Comparison of ENCODE assay signal across 10 cellular contexts in the genomic region with DNA sequence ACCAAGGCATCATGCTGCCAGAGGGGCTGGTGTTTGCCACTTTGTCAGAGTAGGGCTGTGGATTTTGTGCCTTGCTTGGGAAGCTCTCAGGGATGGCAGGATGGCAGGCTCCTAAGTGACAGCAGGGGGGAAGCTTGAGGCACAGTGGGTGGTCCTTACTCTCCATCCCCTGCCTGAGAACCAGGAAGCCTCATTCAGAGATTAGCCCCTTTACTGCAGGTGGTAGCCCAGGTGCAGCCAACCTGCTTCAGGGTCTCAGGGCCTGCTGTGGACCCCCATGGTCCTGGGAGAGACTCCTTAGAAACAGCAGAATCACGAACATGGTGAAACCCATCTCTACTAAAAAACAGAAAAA. TPM values are rescaled to one million over a fixed set of nuclear protein-coding genes. Genes with fewer than 3 reads are reported as not detected.
DNase-seq lines count a peak whose midpoint lies in the region; ATAC-seq and TF ChIP-seq lines count a peak whose summit lies in the region.
"Had no signal": no experiment of that assay in that cellular context is flagged by ENCODE, and none has a peak within 500 bp of the region (broad histone marks: within the 10 kb centered on the region; RNA-seq: fewer than 3 reads in every experiment).

No MANE protein-coding gene starts in this region.

- H3K4me2 ChIP-seq in BLaER1 (peak overlapping the region; percentile 81), IMR-90 (ENCODE audit: low read depth, low read length) (no peak overlapping the region)
- H3K4me2 ChIP-seq: KMS-11 had no signal

- H3K18ac ChIP-seq in IMR-90 (ENCODE audit: low read depth, low read length), result 0 out of 2 replicates have a peak overlapping the region, but pooled peaks have one; percentile 32

- no peak overlapping the region for H2BK20ac ChIP-seq in IMR-90 (ENCODE audit: low read depth, low read length)

- peak overlapping the region; percentile 37 for H3K4ac ChIP-seq in IMR-90 (ENCODE audit: low read depth, low read length)

- no peak overlapping the region for H4K91ac ChIP-seq in IMR-90 (ENCODE audit: insufficient read depth, low read depth, low read length)

- no peak overlapping the region for H2BK120ac ChIP-seq in IMR-90 (ENCODE audit: low read depth, low read length)

- no peak for TF ChIP-seq CTCF in IMR-90 (conservative IDR thresholded peaks at IDR 0.05; ENCODE audit: low read depth, low read length)
- no peak for TF ChIP-seq CTCF in nephron progenitor cell (IDR thresholded peaks at IDR 0.05)

- H3K27me3 ChIP-seq in BLaER1, result no peaks in the 10 kb centered on the region
- no peaks in the 10 kb centered on the region for H3K27me3 ChIP-seq in IMR-90 (ENCODE audit: control insufficient read depth, insufficient read depth, low read length)

- no peak for TF ChIP-seq RAD21 in IMR-90 (IDR thresholded peaks at IDR 0.05; ENCODE audit: low read length)

- in situ Hi-C loops in IMR-90 (cut with MboI; ENCODE audit: low sequenced_read_pairs), result no loop called here

- H3K9me3 Mint-ChIP-seq in central memory CD8-positive, alpha-beta T cell, result no peaks in the 10 kb centered on the region
- H3K9me3 Mint-ChIP-seq in nephron progenitor cell, result no peaks in the 10 kb centered on the region

- H2BK5ac ChIP-seq in IMR-90 (ENCODE audit: low read depth, low read length, poor library complexity, severe bottlenecking), result peak overlapping the region; percentile 52

- H3K4me3 Mint-ChIP-seq in central memory CD8-positive, alpha-beta T cell, result no peak overlapping the region
- H3K4me3 Mint-ChIP-seq in nephron progenitor cell, result no peak overlapping the region

- H3K36me3 ChIP-seq in BLaER1 (peaks cover 72% of the 10 kb centered on the region), IMR-90 (ENCODE audit: control insufficient read depth, insufficient read depth, low read length) (peaks cover 8% of the 10 kb centered on the region; the same call in 1 of the 2 replicates)

- H3K23ac ChIP-seq in IMR-90 (ENCODE audit: low read depth, low read length), result no peak overlapping the region

- peaks cover 19% of the 10 kb centered on the region for H3K36me3 Mint-ChIP-seq in central memory CD8-positive, alpha-beta T cell (ENCODE audit: insufficient read depth)
- H3K36me3 Mint-ChIP-seq in nephron progenitor cell (ENCODE audit: low read depth), result peaks cover 51% of the 10 kb centered on the region

- H3K14ac ChIP-seq in IMR-90 (replicated peaks; ENCODE audit: low read depth, low read length), result 0 out of 2 replicates have a peak overlapping the region, but pooled peaks have one; percentile 14

- H3K27ac ChIP-seq in BLaER1 (peak overlapping the region; percentile 59), IMR-90 (ENCODE audit: insufficient read depth, low read length) (peak overlapping the region; percentile 42)
- H3K27ac ChIP-seq: KMS-11 had no signal

- no TSS peak for BruUV-seq in IMR-90 (replicated peaks; lab: Mats Ljungman, UMichigan)

- H4K20me1 ChIP-seq in BLaER1, result peaks cover 33% of the 10 kb centered on the region
- no peaks in the 10 kb centered on the region for H4K20me1 ChIP-seq in IMR-90 (ENCODE audit: insufficient read depth, low read length)

- H2AFZ ChIP-seq in IMR-90 (replicated peaks; ENCODE audit: low read length, poor library complexity), result peak overlapping the region; percentile 62

- H3K9me1 ChIP-seq in IMR-90 (ENCODE audit: insufficient read depth, low read length), result peaks cover 30% of the 10 kb centered on the region

- peak overlapping the region; percentile 74 for H2AK9ac ChIP-seq in IMR-90 (replicated peaks; ENCODE audit: low read depth, low read length, poor library complexity)

- peak overlapping the region; percentile 62 for H3K27ac Mint-ChIP-seq in central memory CD8-positive, alpha-beta T cell (ENCODE audit: low read depth)
- peak overlapping the region; percentile 61 for H3K27ac Mint-ChIP-seq in nephron progenitor cell

- H3K4me3 ChIP-seq in BLaER1, result no peak overlapping the region
- no peak overlapping the region for H3K4me3 ChIP-seq in IMR-90 (ENCODE audit: insufficient read depth, low read depth, low read length)

- H2BK15ac ChIP-seq in IMR-90 (ENCODE audit: low read depth, low read length), result no peak overlapping the region

- peak overlapping the region; percentile 2 to 36; a peak in 2 of 4 replicates for H4K8ac ChIP-seq in IMR-90 (ENCODE audit: low read depth in 2 of 2, low read length in 2 of 2)

- dilution Hi-C loops in IMR-90 (cut with HindIII; ENCODE audit: low sequenced_read_pairs, unreplicated experiment), result no loop called here

- H4K5ac ChIP-seq in IMR-90 (ENCODE audit: low read depth, low read length), result no peak overlapping the region; the same call in 1 of the 2 replicates

- H3K79me1 ChIP-seq in IMR-90 (ENCODE audit: low read depth in 1 of 2, low read length in 2 of 2), result peaks cover 18 to 58% of the 10 kb centered on the region in 2 experiments

- no peak for DNase-seq in IMR-90
- no peak for DNase-seq in central memory CD8-positive, alpha-beta T cell (ENCODE audit: low spot score in 2 of 2)
- DNase-seq in nephron progenitor cell, result no peak
- no peak for DNase-seq in mucosa of gallbladder (ENCODE audit: low spot score)
- DNase-seq in activated effector memory CD4-positive, alpha-beta T cell treated with anti-CD3 and anti-CD28 coated beads, Interleukin-2, amount 50 U/mL, for 16 hours, result no peak
- no peak for DNase-seq in pons (ENCODE audit: low spot score)
- DNase-seq: activated CD4-positive, CD25-positive, alpha-beta regulatory T cell treated with anti-CD3 and anti-CD28 coated beads, Interleukin-2, amount 50 U/mL, for 72 hours had no signal

- H3K4me1 ChIP-seq in BLaER1, result peaks cover 75% of the 10 kb centered on the region
- peaks cover 23% of the 10 kb centered on the region for H3K4me1 ChIP-seq in IMR-90 (ENCODE audit: control insufficient read depth, insufficient read depth, low read length)

- H3K9me3 ChIP-seq in BLaER1, result no peaks in the 10 kb centered on the region
- no peaks in the 10 kb centered on the region for H3K9me3 ChIP-seq in IMR-90 (ENCODE audit: control insufficient read depth, insufficient read depth, low read length)

- no peaks in the 10 kb centered on the region for H3K27me3 Mint-ChIP-seq in central memory CD8-positive, alpha-beta T cell
- H3K27me3 Mint-ChIP-seq in nephron progenitor cell (ENCODE audit: low read depth, poor library complexity), result no peaks in the 10 kb centered on the region

- CTCF ChIA-PET in IMR-90 (lab: Yijun Ruan, JAX), result no interaction called here

- peak overlapping the region; percentile 20 for H2AK5ac ChIP-seq in IMR-90 (ENCODE audit: low read depth, low read length)

- no peak for ATAC-seq in IMR-90 (ENCODE audit: low read depth)
- ATAC-seq in central memory CD8-positive, alpha-beta T cell (replicated peaks; ENCODE audit: extremely low read depth, poor library complexity, severe bottlenecking), result no peak
- no peak for ATAC-seq in GM19395 (IDR thresholded peaks at IDR 0.05; ENCODE audit: unreplicated experiment)

- intact Hi-C loops in IMR-90 (cut with micrococcal nuclease), result no loop called here

- no peak overlapping the region for H3K56ac ChIP-seq in IMR-90 (ENCODE audit: extremely low read depth, insufficient read depth, low read length)

- no peak for TF ChIP-seq POLR2A in IMR-90 (IDR thresholded peaks at IDR 0.05; ENCODE audit: low read depth, low read length)

- POLR2A ChIA-PET in IMR-90 (lab: Charles Lee; ENCODE audit: unreplicated experiment), result no interaction called here

- no CpG with 5 or more reads among the region's 1 CpG for WGBS in IMR-90 (ENCODE audit: extremely low coverage in 2 of 2, insufficient read length in 1 of 2), 2 experiments

- H3K4me1 Mint-ChIP-seq in central memory CD8-positive, alpha-beta T cell, result peaks cover 10% of the 10 kb centered on the region
- peaks cover 77% of the 10 kb centered on the region for H3K4me1 Mint-ChIP-seq in nephron progenitor cell

- H3K9ac ChIP-seq in BLaER1 (peak overlapping the region; percentile 55), IMR-90 (ENCODE audit: low read depth, low read length) (no peak overlapping the region; the same call in 1 of the 2 replicates)
- H3K9ac ChIP-seq: KMS-11 had no signal

TF ChIP-seq in IMR-90, 13 proteins besides CTCF, POLR2A, EP300 and RAD21 (continues in another document):
- TF ChIP-seq FOS (IDR thresholded peaks at IDR 0.05; ENCODE audit: low read depth, low read length), result no peak
- no peak for TF ChIP-seq RFX5 (IDR thresholded peaks at IDR 0.05; ENCODE audit: low read depth, low read length)
- no peak for TF ChIP-seq BHLHE40 (IDR thresholded peaks at IDR 0.05; ENCODE audit: low read depth, low read length)
- TF ChIP-seq, protein P1, sequence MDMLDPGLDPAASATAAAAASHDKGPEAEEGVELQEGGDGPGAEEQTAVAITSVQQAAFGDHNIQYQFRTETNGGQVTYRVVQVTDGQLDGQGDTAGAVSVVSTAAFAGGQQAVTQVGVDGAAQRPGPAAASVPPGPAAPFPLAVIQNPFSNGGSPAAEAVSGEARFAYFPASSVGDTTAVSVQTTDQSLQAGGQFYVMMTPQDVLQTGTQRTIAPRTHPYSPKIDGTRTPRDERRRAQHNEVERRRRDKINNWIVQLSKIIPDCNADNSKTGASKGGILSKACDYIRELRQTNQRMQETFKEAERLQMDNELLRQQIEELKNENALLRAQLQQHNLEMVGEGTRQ (IDR thresholded peaks at IDR 0.05; ENCODE audit: low read depth, low read length), result no peak
- no peak for TF ChIP-seq CEBPB (IDR thresholded peaks at IDR 0.05; ENCODE audit: low read depth, low read length)
- no peak for TF ChIP-seq CHD1 (IDR thresholded peaks at IDR 0.05; ENCODE audit: low read depth, low read length)
- TF ChIP-seq, protein P2, sequence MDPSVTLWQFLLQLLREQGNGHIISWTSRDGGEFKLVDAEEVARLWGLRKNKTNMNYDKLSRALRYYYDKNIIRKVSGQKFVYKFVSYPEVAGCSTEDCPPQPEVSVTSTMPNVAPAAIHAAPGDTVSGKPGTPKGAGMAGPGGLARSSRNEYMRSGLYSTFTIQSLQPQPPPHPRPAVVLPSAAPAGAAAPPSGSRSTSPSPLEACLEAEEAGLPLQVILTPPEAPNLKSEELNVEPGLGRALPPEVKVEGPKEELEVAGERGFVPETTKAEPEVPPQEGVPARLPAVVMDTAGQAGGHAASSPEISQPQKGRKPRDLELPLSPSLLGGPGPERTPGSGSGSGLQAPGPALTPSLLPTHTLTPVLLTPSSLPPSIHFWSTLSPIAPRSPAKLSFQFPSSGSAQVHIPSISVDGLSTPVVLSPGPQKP (IDR thresholded peaks at IDR 0.05; ENCODE audit: borderline replicate concordance, low read depth, low read length), result no peak
- TF ChIP-seq MAZ (IDR thresholded peaks at IDR 0.05; ENCODE audit: borderline replicate concordance, low read depth, low read length), result no peak
- no peak for TF ChIP-seq RCOR1 (IDR thresholded peaks at IDR 0.05; ENCODE audit: insufficient replicate concordance, low read length)

RNA-seq across cellular contexts. Expression of a gene that starts 8.9 kb away (rescaled TPM):
- total RNA-seq in IMR-90 (2012; rRNA removed), result 12.5 and 17.0 TPM in 2 replicates
- polyA plus RNA-seq in IMR-90 (2012; rRNA removed), result 18.3 and 19.7 TPM in 2 replicates
- polyA plus RNA-seq in IMR-90 (2012; cell fraction: cytosol; rRNA removed), result 19.6 and 25.9 TPM in 2 replicates
- 12.5 and 20.7 TPM in 2 replicates for polyA plus RNA-seq in IMR-90 (2012; cell fraction: nucleus; rRNA removed; ENCODE audit: low replicate concordance)
- total RNA-seq in mucosa of gallbladder, result 19.4 TPM

RNA-seq across cellular contexts. Expression of a gene that starts 42.7 kb away (rescaled TPM):
- total RNA-seq in IMR-90 (2012; rRNA removed) (18.6 and 19.7 TPM in 2 replicates), mucosa of gallbladder (34.6 TPM)
- polyA plus RNA-seq in IMR-90 (2012; rRNA removed), result 34.8 and 35.0 TPM in 2 replicates
- 26.7 and 31.4 TPM in 2 replicates for polyA plus RNA-seq in IMR-90 (2012; cell fraction: cytosol; rRNA removed)
- 12.2 and 12.5 TPM in 2 replicates for polyA plus RNA-seq in IMR-90 (2012; cell fraction: nucleus; rRNA removed; ENCODE audit: low replicate concordance)
